ENCODE assay signal across 13 cellular contexts in the genomic region with DNA sequence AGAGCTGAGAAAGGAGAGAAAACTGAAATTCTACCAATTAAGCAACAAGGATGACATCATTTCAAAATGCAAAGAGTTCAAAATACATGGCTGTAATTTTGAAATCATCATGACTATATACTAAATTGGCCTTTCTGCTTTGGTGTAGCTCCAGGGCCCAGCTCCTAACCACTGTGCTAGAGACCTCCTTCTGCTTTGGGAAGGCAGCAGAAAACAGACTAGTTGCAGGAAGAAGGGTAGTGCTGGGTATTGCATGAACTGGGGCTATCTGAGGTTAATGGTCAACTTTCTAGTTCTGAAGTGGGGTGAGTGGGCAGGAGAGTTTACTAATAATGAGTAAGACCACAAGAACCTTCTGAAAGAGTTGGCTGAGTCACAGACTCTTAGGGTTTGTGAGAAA.
A peak's percentile ranks its signal among the peaks of the same experiment; 100 is the strongest.
DNase-seq lines count a peak whose midpoint lies in the region; ATAC-seq and TF ChIP-seq lines count a peak whose summit lies in the region.
"Had no signal": no experiment of that assay in that cellular context is flagged by ENCODE, and none has a peak within 500 bp of the region (broad histone marks: within the 10 kb centered on the region; RNA-seq: fewer than 3 reads in every experiment).

No MANE protein-coding gene starts in this region.

- intact Hi-C loops in posterior cingulate gyrus (cut with DNase I): no loop called here

- H3K4me3 Mint-ChIP-seq in activated T-helper 17 cell treated with anti-CD3 and anti-CD28 coated beads, Interleukin-2, amount 50 U/mL, for 72 hours: no peak overlapping the region
- H3K4me3 Mint-ChIP-seq: CD4-positive, CD25-positive, alpha-beta regulatory T cell had no signal

- no peak overlapping the region for H3K27ac ChIP-seq in coronary artery
- H3K27ac ChIP-seq: sigmoid colon, SJSA1, thoracic aorta had no signal

- no peak for TF ChIP-seq CTCF in AG10803 (conservative IDR thresholded peaks at IDR 0.05; ENCODE audit: low read length)
- no peak for TF ChIP-seq CTCF in coronary artery (IDR thresholded peaks at IDR 0.05)

- ATAC-seq in GM19324 (IDR thresholded peaks at IDR 0.05; ENCODE audit: low FRiP score, unreplicated experiment): peak; percentile 78
- peak; percentile 99 for ATAC-seq in HG02981 (IDR thresholded peaks at IDR 0.05; ENCODE audit: unreplicated experiment)
- peak; percentile 93 for ATAC-seq in activated T-helper 17 cell treated with anti-CD3 and anti-CD28 coated beads, Interleukin-2, amount 50 U/mL, for 72 hours (replicated peaks)

- no peak overlapping the region for H3K4me3 ChIP-seq in AG10803 (ENCODE audit: low read length)
- H3K4me3 ChIP-seq in coronary artery: no peak overlapping the region
- H3K4me3 ChIP-seq: sigmoid colon, SJSA1, thoracic aorta had no signal

- peak; percentile 33 for DNase-seq in AG10803 (ENCODE audit: low read depth)
- DNase-seq in NCI-H2081 (lab: John Stamatoyannopoulos, UW): no peak
- DNase-seq in coronary artery (ENCODE audit: low spot score): no peak
- no peak for DNase-seq in posterior cingulate gyrus
- DNase-seq in activated CD4-positive, alpha-beta T cell treated with anti-CD3 and anti-CD28 coated beads, Interleukin-2, amount 50 U/mL, for 48 hours: no peak
- DNase-seq: activated naive CD4-positive, alpha-beta T cell treated with anti-CD3 and anti-CD28 coated beads, Interleukin-2, amount 50 U/mL, for 16 hours; CD4-positive, CD25-positive, alpha-beta regulatory T cell; sigmoid colon had no signal

- H3K4me1 Mint-ChIP-seq in activated T-helper 17 cell treated with anti-CD3 and anti-CD28 coated beads, Interleukin-2, amount 50 U/mL, for 72 hours: peaks cover 6% of the 10 kb centered on the region

- H3K9me3 Mint-ChIP-seq in activated T-helper 17 cell treated with anti-CD3 and anti-CD28 coated beads, Interleukin-2, amount 50 U/mL, for 72 hours: peaks cover 4% of the 10 kb centered on the region

- H3K36me3 Mint-ChIP-seq in activated T-helper 17 cell treated with anti-CD3 and anti-CD28 coated beads, Interleukin-2, amount 50 U/mL, for 72 hours (ENCODE audit: low read depth): no peaks in the 10 kb centered on the region

- no peak overlapping the region for H3K27ac Mint-ChIP-seq in activated T-helper 17 cell treated with anti-CD3 and anti-CD28 coated beads, Interleukin-2, amount 50 U/mL, for 72 hours

- H3K27me3 Mint-ChIP-seq in activated T-helper 17 cell treated with anti-CD3 and anti-CD28 coated beads, Interleukin-2, amount 50 U/mL, for 72 hours: no peaks in the 10 kb centered on the region
